1 cellular context compared by ENCODE assay signal in the genomic region with DNA sequence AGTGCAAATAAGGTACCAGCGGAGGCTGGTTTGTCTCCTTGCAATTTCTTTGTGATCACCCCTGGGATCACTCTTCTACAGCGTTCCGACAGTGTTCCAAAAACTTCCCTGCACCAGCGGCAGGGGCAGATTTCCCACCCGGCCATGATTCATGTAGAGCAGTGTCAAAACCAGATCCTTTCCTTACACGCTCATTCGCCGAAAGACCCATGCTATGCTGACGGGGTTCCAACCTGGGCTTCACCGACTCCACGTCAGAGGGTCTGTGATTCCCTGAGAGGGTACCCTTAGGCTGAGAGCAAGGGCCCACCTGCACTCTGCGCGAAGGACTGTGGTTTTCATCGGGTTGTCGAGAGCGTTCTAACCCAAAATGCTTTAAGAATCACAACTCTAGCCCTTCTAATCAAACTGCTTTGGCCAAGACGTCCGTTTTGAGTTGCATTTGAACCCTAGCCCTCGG.
TF ChIP-seq lines count a peak whose summit lies in the region.

No MANE protein-coding gene starts in this region.

TF ChIP-seq in HepG2, 621 proteins besides CTCF, POLR2A, EP300 and RAD21 (continued from another document and continues in another):
- TF ChIP-seq RNF219 (CRISPR knock-in tag; IDR thresholded peaks at IDR 0.05) (no peak), ZNF761 (CRISPR knock-in tag; conservative IDR thresholded peaks at IDR 0.05) (peak; percentile 81; the same call in 1 of the 2 replicates), ZBTB7A (CRISPR knock-in tag; IDR thresholded peaks at IDR 0.05) (no peak), TFE3 (CRISPR knock-in tag; IDR thresholded peaks at IDR 0.05) (no peak), REPIN1 (CRISPR knock-in tag; IDR thresholded peaks at IDR 0.05; ENCODE audit: borderline replicate concordance, low read depth) (no peak), ZSCAN22 (CRISPR knock-in tag; IDR thresholded peaks at IDR 0.05) (no peak), ZNF672 (CRISPR knock-in tag; IDR thresholded peaks at IDR 0.05) (no peak), ZUFSP (CRISPR knock-in tag; IDR thresholded peaks at IDR 0.05; ENCODE audit: borderline replicate concordance) (no peak), ZNF282 (IDR thresholded peaks at IDR 0.05; ENCODE audit: partially characterized antibody) (no peak), ZEB1 (IDR thresholded peaks at IDR 0.05; ENCODE audit: insufficient replicate concordance, low read depth) (no peak), ZNF646 (CRISPR knock-in tag; IDR thresholded peaks at IDR 0.05) (no peak), ZNF629 (CRISPR knock-in tag; conservative IDR thresholded peaks at IDR 0.05) (no peak), ZNF652 (CRISPR knock-in tag; IDR thresholded peaks at IDR 0.05; ENCODE audit: borderline replicate concordance, low read depth) (no peak), ADNP (CRISPR knock-in tag; IDR thresholded peaks at IDR 0.05) (no peak), ZNF644 (CRISPR knock-in tag; IDR thresholded peaks at IDR 0.05; ENCODE audit: low read depth) (no peak), TAF1 (CRISPR knock-in tag; IDR thresholded peaks at IDR 0.05) (no peak), DPF2 (CRISPR knock-in tag; IDR thresholded peaks at IDR 0.05; ENCODE audit: borderline replicate concordance, low read depth) (no peak), ZNF441 (CRISPR knock-in tag; IDR thresholded peaks at IDR 0.05; ENCODE audit: borderline replicate concordance) (no peak), CENPX (CRISPR knock-in tag; IDR thresholded peaks at IDR 0.05) (no peak), RXRB (CRISPR knock-in tag; IDR thresholded peaks at IDR 0.05; ENCODE audit: borderline replicate concordance) (no peak), TEAD2 (CRISPR knock-in tag; IDR thresholded peaks at IDR 0.05) (no peak), ZFP41 (CRISPR knock-in tag; IDR thresholded peaks at IDR 0.05; ENCODE audit: borderline replicate concordance) (no peak), ZNF816 (CRISPR knock-in tag; IDR thresholded peaks at IDR 0.05; ENCODE audit: borderline replicate concordance) (no peak), REST (IDR thresholded peaks at IDR 0.05; ENCODE audit: borderline replicate concordance in 1 of 2, low read depth in 1 of 2, low read length in 2 of 2) (no peak), NR1H2 (CRISPR knock-in tag; IDR thresholded peaks at IDR 0.05; ENCODE audit: borderline replicate concordance, low read depth) (no peak), ZNF800 (CRISPR knock-in tag; IDR thresholded peaks at IDR 0.05) (no peak), FOXM1 (CRISPR knock-in tag; IDR thresholded peaks at IDR 0.05) (no peak)
- TF ChIP-seq, protein P1, sequence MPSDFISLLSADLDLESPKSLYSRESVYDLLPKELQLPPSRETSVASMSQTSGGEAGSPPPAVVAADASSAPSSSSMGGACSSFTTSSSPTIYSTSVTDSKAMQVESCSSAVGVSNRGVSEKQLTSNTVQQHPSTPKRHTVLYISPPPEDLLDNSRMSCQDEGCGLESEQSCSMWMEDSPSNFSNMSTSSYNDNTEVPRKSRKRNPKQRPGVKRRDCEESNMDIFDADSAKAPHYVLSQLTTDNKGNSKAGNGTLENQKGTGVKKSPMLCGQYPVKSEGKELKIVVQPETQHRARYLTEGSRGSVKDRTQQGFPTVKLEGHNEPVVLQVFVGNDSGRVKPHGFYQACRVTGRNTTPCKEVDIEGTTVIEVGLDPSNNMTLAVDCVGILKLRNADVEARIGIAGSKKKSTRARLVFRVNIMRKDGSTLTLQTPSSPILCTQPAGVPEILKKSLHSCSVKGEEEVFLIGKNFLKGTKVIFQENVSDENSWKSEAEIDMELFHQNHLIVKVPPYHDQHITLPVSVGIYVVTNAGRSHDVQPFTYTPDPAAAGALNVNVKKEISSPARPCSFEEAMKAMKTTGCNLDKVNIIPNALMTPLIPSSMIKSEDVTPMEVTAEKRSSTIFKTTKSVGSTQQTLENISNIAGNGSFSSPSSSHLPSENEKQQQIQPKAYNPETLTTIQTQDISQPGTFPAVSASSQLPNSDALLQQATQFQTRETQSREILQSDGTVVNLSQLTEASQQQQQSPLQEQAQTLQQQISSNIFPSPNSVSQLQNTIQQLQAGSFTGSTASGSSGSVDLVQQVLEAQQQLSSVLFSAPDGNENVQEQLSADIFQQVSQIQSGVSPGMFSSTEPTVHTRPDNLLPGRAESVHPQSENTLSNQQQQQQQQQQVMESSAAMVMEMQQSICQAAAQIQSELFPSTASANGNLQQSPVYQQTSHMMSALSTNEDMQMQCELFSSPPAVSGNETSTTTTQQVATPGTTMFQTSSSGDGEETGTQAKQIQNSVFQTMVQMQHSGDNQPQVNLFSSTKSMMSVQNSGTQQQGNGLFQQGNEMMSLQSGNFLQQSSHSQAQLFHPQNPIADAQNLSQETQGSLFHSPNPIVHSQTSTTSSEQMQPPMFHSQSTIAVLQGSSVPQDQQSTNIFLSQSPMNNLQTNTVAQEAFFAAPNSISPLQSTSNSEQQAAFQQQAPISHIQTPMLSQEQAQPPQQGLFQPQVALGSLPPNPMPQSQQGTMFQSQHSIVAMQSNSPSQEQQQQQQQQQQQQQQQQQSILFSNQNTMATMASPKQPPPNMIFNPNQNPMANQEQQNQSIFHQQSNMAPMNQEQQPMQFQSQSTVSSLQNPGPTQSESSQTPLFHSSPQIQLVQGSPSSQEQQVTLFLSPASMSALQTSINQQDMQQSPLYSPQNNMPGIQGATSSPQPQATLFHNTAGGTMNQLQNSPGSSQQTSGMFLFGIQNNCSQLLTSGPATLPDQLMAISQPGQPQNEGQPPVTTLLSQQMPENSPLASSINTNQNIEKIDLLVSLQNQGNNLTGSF (CRISPR knock-in tag; IDR thresholded peaks at IDR 0.05), result 0 out of 2 replicates have a peak, but pooled peaks have one; percentile 35
